ENCODE assay signal across 8 cellular contexts in genomic region chr19:4186087-4186993, GRCh38. TPM values are rescaled to one million over a fixed set of nuclear protein-coding genes. Genes with fewer than 3 reads are reported as not detected.
DNase-seq lines count a peak whose midpoint lies in the region; ATAC-seq and TF ChIP-seq lines count a peak whose summit lies in the region.

No MANE protein-coding gene starts in this region.

- peaks cover 0 to 22% (median 10%) of the 10 kb centered on the region in 4 donors for H3K4me1 Mint-ChIP-seq in CD4-positive, CD25-positive, alpha-beta regulatory T cell
- peaks cover 50% of the 10 kb centered on the region for H3K4me1 Mint-ChIP-seq in nephron progenitor cell

- peak overlapping the region in 1 of 4 donors; percentile 24 for H3K4me3 Mint-ChIP-seq in CD4-positive, CD25-positive, alpha-beta regulatory T cell
- no peak overlapping the region for H3K4me3 Mint-ChIP-seq in nephron progenitor cell

- no peaks in the 10 kb centered on the region for H3K36me3 Mint-ChIP-seq in CD4-positive, CD25-positive, alpha-beta regulatory T cell
- H3K36me3 Mint-ChIP-seq in nephron progenitor cell (ENCODE audit: low read depth), result no peaks in the 10 kb centered on the region

- TF ChIP-seq CTCF in OCI-LY1 (IDR thresholded peaks at IDR 0.05; ENCODE audit: low read length) (peak; percentile 82), esophagus muscularis mucosa (IDR thresholded peaks at IDR 0.05) (peak; percentile 42 to 62 (median 42)), nephron progenitor cell (IDR thresholded peaks at IDR 0.05) (peak; percentile 83)

- ATAC-seq in CD4-positive, CD25-positive, alpha-beta regulatory T cell (ENCODE audit: low read depth in 2 of 2), result peak in 1 of 2 donors; percentile 30
- ATAC-seq in GM21423 (IDR thresholded peaks at IDR 0.05; ENCODE audit: unreplicated experiment), result no peak

- peaks cover 5% of the 10 kb centered on the region for H3K27me3 Mint-ChIP-seq in CD4-positive, CD25-positive, alpha-beta regulatory T cell
- peaks cover 29% of the 10 kb centered on the region for H3K27me3 Mint-ChIP-seq in nephron progenitor cell (ENCODE audit: low read depth, poor library complexity)

- no peaks in the 10 kb centered on the region for H3K79me2 ChIP-seq in OCI-LY1 (ENCODE audit: insufficient read depth, low read length)

- H3K9me3 ChIP-seq in CD4-positive, CD25-positive, alpha-beta regulatory T cell (ENCODE audit: control insufficient read depth in 2 of 2, low read length in 2 of 2), result no peaks in the 10 kb centered on the region
- H3K9me3 ChIP-seq in OCI-LY1 (ENCODE audit: low read length), result no peaks in the 10 kb centered on the region
- H3K9me3 ChIP-seq in esophagus muscularis mucosa, result no peaks in the 10 kb centered on the region

- DNase-seq in CD4-positive, CD25-positive, alpha-beta regulatory T cell, result peak; percentile 59 to 74 (median 64)
- peak; percentile 76 for DNase-seq in HT-29 (ENCODE audit: low spot score)
- DNase-seq in activated CD8-positive, alpha-beta memory T cell treated with anti-CD3 and anti-CD28 coated beads, Interleukin-2, amount 50 U/mL, for 48 hours, result peak; percentile 96
- no peak for DNase-seq in esophagus muscularis mucosa (ENCODE audit: extremely low spot score)
- DNase-seq in nephron progenitor cell, result peak; percentile 94
- DNase-seq in stimulated activated naive CD4-positive, alpha-beta T cell treated with Interleukin-2 at 50 U/mL for 16 hours (lab: John Stamatoyannopoulos, UW), result peak; percentile 71

- no peak for TF ChIP-seq POLR2A in esophagus muscularis mucosa (IDR thresholded peaks at IDR 0.05; ENCODE audit: low read depth)

- H3F3A ChIP-seq in OCI-LY1 (ENCODE audit: insufficient read depth, low read length), result no peaks in the 10 kb centered on the region

- no peaks in the 10 kb centered on the region for H3K27me3 ChIP-seq in CD4-positive, CD25-positive, alpha-beta regulatory T cell (ENCODE audit: control insufficient read depth, insufficient read depth, low read length)
- no peaks in the 10 kb centered on the region; the same call in 1 of the 2 replicates for H3K27me3 ChIP-seq in OCI-LY1 (ENCODE audit: insufficient read depth, low read length)
- peaks cover 0 to 32% (median 0%) of the 10 kb centered on the region in 4 donors for H3K27me3 ChIP-seq in esophagus muscularis mucosa

- no peaks in the 10 kb centered on the region for H3K9me2 ChIP-seq in OCI-LY1 (ENCODE audit: low read depth, low read length)

- no peaks in the 10 kb centered on the region for H4K20me1 ChIP-seq in OCI-LY1 (ENCODE audit: insufficient read depth, low read length)

- no peak overlapping the region for H2AFZ ChIP-seq in OCI-LY1 (ENCODE audit: low read length)

- H3K4me3 ChIP-seq in CD4-positive, CD25-positive, alpha-beta regulatory T cell (ENCODE audit: low read depth, low read length), result no peak overlapping the region
- no peak overlapping the region for H3K4me3 ChIP-seq in OCI-LY1 (ENCODE audit: low read depth, low read length, poor library complexity, severe bottlenecking)
- no peak overlapping the region for H3K4me3 ChIP-seq in esophagus muscularis mucosa

- H3K4me2 ChIP-seq in OCI-LY1 (ENCODE audit: low read length), result no peak overlapping the region

- H3K27ac ChIP-seq in CD4-positive, CD25-positive, alpha-beta regulatory T cell (ENCODE audit: insufficient read depth, low read length, poor library complexity, severe bottlenecking), result no peak overlapping the region
- no peak overlapping the region for H3K27ac ChIP-seq in OCI-LY1 (ENCODE audit: low read depth, low read length, poor library complexity, severe bottlenecking)
- H3K27ac ChIP-seq in esophagus muscularis mucosa (replicated peaks in 1 of 4), result no peak overlapping the region

- no peaks in the 10 kb centered on the region for H3K36me3 ChIP-seq in CD4-positive, CD25-positive, alpha-beta regulatory T cell (ENCODE audit: control insufficient read depth, insufficient read depth, low read length)
- no peaks in the 10 kb centered on the region for H3K36me3 ChIP-seq in OCI-LY1 (ENCODE audit: insufficient read depth, low read length)
- H3K36me3 ChIP-seq in esophagus muscularis mucosa, result no peaks in the 10 kb centered on the region

- no peak overlapping the region for H3K9ac ChIP-seq in OCI-LY1 (ENCODE audit: low read length)

- peak overlapping the region in 1 of 3 donors; percentile 33 for H3K27ac Mint-ChIP-seq in CD4-positive, CD25-positive, alpha-beta regulatory T cell
- no peak overlapping the region for H3K27ac Mint-ChIP-seq in nephron progenitor cell

- intact Hi-C loops in esophagus muscularis mucosa (cut with DNase I), result no loop called here

- TF ChIP-seq EP300 in esophagus muscularis mucosa (IDR thresholded peaks at IDR 0.05), result no peak

- H3K9me3 Mint-ChIP-seq in CD4-positive, CD25-positive, alpha-beta regulatory T cell, result peaks cover 0 to 2% (median 0%) of the 10 kb centered on the region in 7 donors
- no peaks in the 10 kb centered on the region for H3K9me3 Mint-ChIP-seq in nephron progenitor cell

- peaks cover 14% of the 10 kb centered on the region for H3K4me1 ChIP-seq in CD4-positive, CD25-positive, alpha-beta regulatory T cell (ENCODE audit: control insufficient read depth, insufficient read depth, low read length, poor library complexity, severe bottlenecking)
- peaks cover 26% of the 10 kb centered on the region for H3K4me1 ChIP-seq in OCI-LY1 (ENCODE audit: insufficient read depth, low read length, severe bottlenecking)
- peaks cover 12 to 23% (median 15%) of the 10 kb centered on the region in 4 donors for H3K4me1 ChIP-seq in esophagus muscularis mucosa

- 41% methylated on average over 20 of the region's 22 CpGs for whole genome bisulfite sequencing in esophagus muscularis mucosa

RNA-seq across cellular contexts. Expression of gene ANKRD24, which starts 3.9 kb away (rescaled TPM):
- total RNA-seq in CD4-positive, CD25-positive, alpha-beta regulatory T cell, result 1.5 TPM
- under 1 TPM in 3 of 4 donors, not detected in 1; 0.12 to 0.53 (median 0.26) TPM for polyA plus RNA-seq in CD4-positive, CD25-positive, alpha-beta regulatory T cell
- 0.20 and 0.89 TPM in 2 replicates for total RNA-seq in HT-29 (2014; rRNA removed; shearing (Covaris generic))
- total RNA-seq in esophagus muscularis mucosa, result 1 to 10 TPM in 2 of 4 donors, under 1 TPM in 2; 0.32 to 2.5 (median 0.96) TPM

RNA-seq across cellular contexts. Expression of gene SIRT6, which starts 4.0 kb away (rescaled TPM):
- total RNA-seq in CD4-positive, CD25-positive, alpha-beta regulatory T cell, result 34.2 TPM
- 1 to 10 TPM; 1.7 to 4.4 (median 3.1) TPM for polyA plus RNA-seq in CD4-positive, CD25-positive, alpha-beta regulatory T cell
- total RNA-seq in HT-29 (2014; rRNA removed; shearing (Covaris generic)), result 24.2 and 27.4 TPM in 2 replicates
- total RNA-seq in esophagus muscularis mucosa, result 10 to 100 TPM; 16.0 to 24.1 (median 19.9) TPM

RNA-seq across cellular contexts. Expression of gene CREB3L3, which starts 32.9 kb away (rescaled TPM):
- total RNA-seq in CD4-positive, CD25-positive, alpha-beta regulatory T cell, result not detected
- polyA plus RNA-seq in CD4-positive, CD25-positive, alpha-beta regulatory T cell, result under 1 TPM in 1 of 4 donors, not detected in 3; 0.07 TPM
- not detected in 2 replicates for total RNA-seq in HT-29 (2014; rRNA removed; shearing (Covaris generic))
- total RNA-seq in esophagus muscularis mucosa, result not detected

RNA-seq across cellular contexts. Expression of gene EBI3, which starts 43.0 kb away (rescaled TPM):
- not detected for total RNA-seq in CD4-positive, CD25-positive, alpha-beta regulatory T cell
- under 1 TPM in 2 of 4 donors, not detected in 2; 0.24 to 0.57 TPM for polyA plus RNA-seq in CD4-positive, CD25-positive, alpha-beta regulatory T cell
- not detected in 2 replicates for total RNA-seq in HT-29 (2014; rRNA removed; shearing (Covaris generic))
- total RNA-seq in esophagus muscularis mucosa, result 1 to 10 TPM; 1.1 to 6.6 (median 1.9) TPM
